In the genomic region with DNA sequence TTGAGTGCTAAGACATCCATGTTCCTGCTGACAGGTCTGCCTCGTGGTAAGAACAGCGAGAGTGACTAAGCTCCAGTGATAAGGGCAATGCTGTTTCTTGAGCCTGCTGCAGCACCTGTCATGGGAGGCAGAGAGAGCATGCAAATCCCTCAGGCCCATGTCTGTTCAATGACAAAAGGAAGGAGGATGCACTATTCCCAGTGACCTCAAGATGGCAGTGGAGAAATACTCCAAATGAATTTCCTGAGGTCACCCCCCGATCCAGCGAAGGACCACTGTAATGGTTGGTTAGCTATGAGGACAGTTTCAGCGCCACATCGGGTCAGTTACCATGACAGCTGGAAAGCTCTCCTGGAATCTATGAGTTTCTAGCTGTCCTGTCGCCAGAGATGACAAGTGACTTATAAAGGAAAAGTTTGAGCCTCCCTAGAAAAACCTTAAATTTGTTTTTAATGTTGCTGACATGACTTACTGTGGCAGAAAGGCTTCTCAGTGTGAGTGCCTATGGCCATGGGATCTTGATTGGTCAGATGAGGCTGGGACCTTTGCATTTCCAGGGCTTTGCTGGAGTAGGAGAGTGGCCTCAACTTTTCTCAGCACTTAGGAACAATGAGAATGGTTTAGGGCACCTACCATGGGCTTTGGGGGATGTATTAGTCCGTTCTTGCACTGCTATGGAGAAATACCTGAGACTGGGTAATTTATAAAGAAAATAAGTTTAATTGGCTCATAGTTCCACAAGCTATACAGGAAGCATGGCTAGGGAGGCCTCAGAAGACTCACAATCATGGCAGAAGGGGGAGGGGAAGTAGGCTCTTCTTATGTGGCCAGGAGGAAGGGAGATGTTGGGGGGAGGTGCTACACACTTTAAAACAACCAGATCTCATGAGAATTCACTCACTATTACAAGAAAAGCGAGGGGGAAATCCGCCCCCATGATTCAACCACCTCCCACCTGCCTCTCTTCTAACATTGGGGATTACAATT, we compare ENCODE assay signal across 1 cellular context.
TF ChIP-seq lines count a peak whose summit lies in the region.

No MANE protein-coding gene starts in this region.

TF ChIP-seq in HCT116, 20 proteins besides CTCF, POLR2A, EP300 and RAD21 (continued from another document):
- TF ChIP-seq EZH2phosphoT487 (IDR thresholded peaks at IDR 0.05; ENCODE audit: borderline replicate concordance) = no peak
- no peak for TF ChIP-seq ZNF274 (IDR thresholded peaks at IDR 0.05; ENCODE audit: low read depth, low read length)
- 0 out of 2 replicates have a peak, but pooled peaks have one; percentile 1 for TF ChIP-seq SIN3A (IDR thresholded peaks at IDR 0.05; ENCODE audit: low read depth)
